In the genomic region with DNA sequence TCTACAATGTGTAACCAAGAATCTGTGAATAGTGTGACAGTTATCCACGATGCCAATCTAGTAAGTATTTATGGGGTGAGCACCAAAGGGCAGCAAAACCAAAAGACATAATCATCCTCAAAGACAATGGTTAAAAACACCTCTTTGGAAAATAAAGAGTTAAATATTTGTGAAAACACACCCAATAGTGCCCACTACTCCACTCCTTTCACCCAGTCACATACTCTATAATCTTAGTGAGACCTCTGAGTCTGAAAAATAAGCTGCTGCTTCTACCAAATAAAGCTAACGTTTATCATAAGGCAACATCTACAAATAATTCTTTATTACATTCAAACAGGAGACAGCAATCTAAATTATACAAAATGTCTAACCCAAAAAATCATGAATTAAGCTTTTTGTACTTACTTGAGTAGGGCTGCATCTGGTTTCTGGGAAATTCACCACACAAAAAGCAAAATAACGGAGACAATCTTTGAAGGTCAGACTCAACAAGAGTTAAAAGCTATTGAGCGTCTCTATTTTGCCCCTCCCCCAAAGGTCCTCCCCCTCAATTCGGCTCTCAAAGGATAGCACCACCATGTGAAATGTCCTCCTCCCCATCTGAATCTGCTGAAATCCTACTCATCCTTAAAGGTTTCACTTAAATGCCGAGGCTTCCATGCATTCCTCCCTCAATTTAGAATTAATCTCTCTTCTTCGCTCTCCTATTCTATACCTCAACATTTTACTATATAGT, we compare ENCODE assay signal across 8 cellular contexts. TPM values are rescaled to one million over a fixed set of nuclear protein-coding genes. Genes with fewer than 3 reads are reported as not detected.
DNase-seq lines count a peak whose midpoint lies in the region; ATAC-seq and TF ChIP-seq lines count a peak whose summit lies in the region.

No MANE protein-coding gene starts in this region.

- ATAC-seq in GM19467 (IDR thresholded peaks at IDR 0.05; ENCODE audit: unreplicated experiment) (no peak), GM21737 (IDR thresholded peaks at IDR 0.05; ENCODE audit: unreplicated experiment) (no peak), HG03097 (IDR thresholded peaks at IDR 0.05; ENCODE audit: low FRiP score, unreplicated experiment) (no peak), HG02759 (IDR thresholded peaks at IDR 0.05; ENCODE audit: unreplicated experiment) (no peak)

- peak; percentile 42 for DNase-seq in Ammon's horn (ENCODE audit: low spot score)
- DNase-seq in colonic mucosa, result no peak
- peak; percentile 87 for DNase-seq in mesendoderm

- H3K23ac ChIP-seq in mesendoderm (ENCODE audit: low read length), result no peak overlapping the region

- H4K8ac ChIP-seq in mesendoderm (ENCODE audit: low read depth, low read length), result no peak overlapping the region

- H2BK15ac ChIP-seq in mesendoderm (replicated peaks; ENCODE audit: low read depth), result no peak overlapping the region

- intact Hi-C loops in colonic mucosa (cut with DNase I), result no loop called here

- H3K79me2 ChIP-seq in mesendoderm (ENCODE audit: control insufficient read depth, insufficient read depth, low read length), result peaks cover 36% of the 10 kb centered on the region

- H3K27me3 ChIP-seq in HUES64 (ENCODE audit: insufficient read depth, low read length) (peaks cover 19% of the 10 kb centered on the region), colonic mucosa (no peaks in the 10 kb centered on the region), mesendoderm (ENCODE audit: insufficient read depth, low read length, poor library complexity) (no peaks in the 10 kb centered on the region)

- H3K9ac ChIP-seq in HUES64 (ENCODE audit: low read depth, low read length) (0 out of 2 replicates have a peak overlapping the region, but pooled peaks have one; percentile 6), colonic mucosa (ENCODE audit: low read depth in 2 of 2, low read length in 2 of 2) (peak overlapping the region in 1 of 2 donors; percentile 85), mesendoderm (ENCODE audit: low read length) (peak overlapping the region; percentile 76)

- H3K4me1 ChIP-seq in HUES64 (ENCODE audit: insufficient read depth, low read length) (peaks cover 17% of the 10 kb centered on the region; the same call in 1 of the 2 replicates), colonic mucosa (peaks cover 3% of the 10 kb centered on the region), mesendoderm (ENCODE audit: control insufficient read depth, low read depth, low read length) (peaks cover 6% of the 10 kb centered on the region)

- H3K9me3 ChIP-seq in HUES64 (ENCODE audit: insufficient read depth, low read depth, low read length) (peaks cover 3% of the 10 kb centered on the region; the same call in 1 of the 2 replicates), colonic mucosa (no peaks in the 10 kb centered on the region)

- H3K56ac ChIP-seq in mesendoderm (ENCODE audit: low read length), result no peak overlapping the region

- no peak overlapping the region for H3K4ac ChIP-seq in mesendoderm (ENCODE audit: low read depth, low read length)

- H3K79me1 ChIP-seq in mesendoderm (ENCODE audit: low read length), result peaks cover 6% of the 10 kb centered on the region

- peak overlapping the region; percentile 99 for H3K4me2 ChIP-seq in mesendoderm (ENCODE audit: low read length)

- no peak overlapping the region for H4K5ac ChIP-seq in mesendoderm (ENCODE audit: low read length)

- H3K18ac ChIP-seq in mesendoderm (ENCODE audit: low read length), result no peak overlapping the region

- no peak overlapping the region for H2BK120ac ChIP-seq in mesendoderm (ENCODE audit: low read depth, low read length)

- H2BK5ac ChIP-seq in mesendoderm (ENCODE audit: low read length), result no peak overlapping the region

- WGBS in HUES64, result 8% methylated on average over 6 of the region's 7 CpGs
- WGBS in mesendoderm (ENCODE audit: extremely low coverage, insufficient coverage, low lambda C conversion rate), result no CpG with 5 or more reads among the region's 7 CpGs

- H3K27ac ChIP-seq in HUES64 (ENCODE audit: low read depth, low read length) (no peak overlapping the region), colonic mucosa (no peak overlapping the region), mesendoderm (ENCODE audit: low read depth, low read length) (no peak overlapping the region)

- no peak overlapping the region for H2AK5ac ChIP-seq in mesendoderm (ENCODE audit: low read length)

- no peak for TF ChIP-seq CTCF in colonic mucosa (IDR thresholded peaks at IDR 0.05)

- H3K4me3 ChIP-seq in HUES64 (ENCODE audit: low read length), result peak overlapping the region; percentile 74
- peak overlapping the region; percentile 94 for H3K4me3 ChIP-seq in colonic mucosa
- peak overlapping the region; percentile 77 for H3K4me3 ChIP-seq in mesendoderm (ENCODE audit: low read length)

- no peaks in the 10 kb centered on the region for H3K36me3 ChIP-seq in HUES64 (ENCODE audit: insufficient read depth, low read length)
- H3K36me3 ChIP-seq in colonic mucosa, result no peaks in the 10 kb centered on the region
- no peaks in the 10 kb centered on the region for H3K36me3 ChIP-seq in mesendoderm (ENCODE audit: control insufficient read depth, insufficient read depth, low read length)

RNA-seq across cellular contexts. Expression of a gene that starts 2.0 kb away (rescaled TPM):
- 8.9 TPM for polyA plus RNA-seq in HUES64 (2013, experiment 1 of 2)
- polyA plus RNA-seq in HUES64 (2013, experiment 2 of 2), result 10.0 TPM
- 10 to 100 TPM; 26.1 to 39.5 TPM for total RNA-seq in colonic mucosa
- 17.7 TPM for polyA plus RNA-seq in mesendoderm (2013, experiment 1 of 2)
- polyA plus RNA-seq in mesendoderm (2013, experiment 2 of 2), result 19.0 TPM
